ENCODE assay signal across 1 cellular context in the genomic region with DNA sequence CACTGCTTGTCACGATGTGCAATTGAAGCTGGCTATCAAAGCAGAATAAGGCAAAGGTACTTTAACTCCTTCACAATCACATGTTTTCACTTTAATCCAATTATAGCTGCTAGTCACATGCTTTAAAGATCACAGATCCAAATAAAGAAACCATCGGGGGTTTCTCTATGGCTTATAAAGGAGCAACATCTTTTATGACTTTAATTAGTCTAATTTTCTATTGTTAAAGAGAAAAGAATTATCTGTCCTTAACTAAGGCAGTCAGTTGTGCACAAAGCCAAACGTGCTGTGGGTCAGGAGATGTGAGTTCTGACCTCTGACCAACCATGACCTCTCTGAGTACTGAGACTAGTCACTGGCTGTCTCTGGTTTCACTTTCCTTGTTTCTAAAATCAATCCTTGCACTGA.
TF ChIP-seq lines count a peak whose summit lies in the region.

No MANE protein-coding gene starts in this region.

TF ChIP-seq in SK-N-SH treated with all-trans-retinoic acid at 6 μM for 48 hours, 23 proteins besides CTCF, POLR2A, EP300 and RAD21 (continued from another document):
- TF ChIP-seq, protein P1, sequence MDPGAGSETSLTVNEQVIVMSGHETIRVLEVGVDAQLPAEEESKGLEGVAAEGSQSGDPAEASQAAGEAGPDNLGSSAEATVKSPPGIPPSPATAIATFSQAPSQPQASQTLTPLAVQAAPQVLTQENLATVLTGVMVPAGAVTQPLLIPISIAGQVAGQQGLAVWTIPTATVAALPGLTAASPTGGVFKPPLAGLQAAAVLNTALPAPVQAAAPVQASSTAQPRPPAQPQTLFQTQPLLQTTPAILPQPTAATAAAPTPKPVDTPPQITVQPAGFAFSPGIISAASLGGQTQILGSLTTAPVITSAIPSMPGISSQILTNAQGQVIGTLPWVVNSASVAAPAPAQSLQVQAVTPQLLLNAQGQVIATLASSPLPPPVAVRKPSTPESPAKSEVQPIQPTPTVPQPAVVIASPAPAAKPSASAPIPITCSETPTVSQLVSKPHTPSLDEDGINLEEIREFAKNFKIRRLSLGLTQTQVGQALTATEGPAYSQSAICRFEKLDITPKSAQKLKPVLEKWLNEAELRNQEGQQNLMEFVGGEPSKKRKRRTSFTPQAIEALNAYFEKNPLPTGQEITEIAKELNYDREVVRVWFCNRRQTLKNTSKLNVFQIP (CRISPR knock-in tag; IDR thresholded peaks at IDR 0.05; ENCODE audit: borderline replicate concordance, low read depth): no peak
- TF ChIP-seq BACH2 (CRISPR knock-in tag; IDR thresholded peaks at IDR 0.05; ENCODE audit: borderline replicate concordance) (no peak), SNAI2 (CRISPR knock-in tag; IDR thresholded peaks at IDR 0.05) (no peak), RARB (CRISPR knock-in tag; IDR thresholded peaks at IDR 0.05) (no peak), ZFP30 (CRISPR knock-in tag; IDR thresholded peaks at IDR 0.05) (no peak), TOX (CRISPR knock-in tag; IDR thresholded peaks at IDR 0.05; ENCODE audit: borderline replicate concordance) (no peak), PPARA (CRISPR knock-in tag; IDR thresholded peaks at IDR 0.05; ENCODE audit: borderline replicate concordance) (no peak)
- TF ChIP-seq, protein P2, sequence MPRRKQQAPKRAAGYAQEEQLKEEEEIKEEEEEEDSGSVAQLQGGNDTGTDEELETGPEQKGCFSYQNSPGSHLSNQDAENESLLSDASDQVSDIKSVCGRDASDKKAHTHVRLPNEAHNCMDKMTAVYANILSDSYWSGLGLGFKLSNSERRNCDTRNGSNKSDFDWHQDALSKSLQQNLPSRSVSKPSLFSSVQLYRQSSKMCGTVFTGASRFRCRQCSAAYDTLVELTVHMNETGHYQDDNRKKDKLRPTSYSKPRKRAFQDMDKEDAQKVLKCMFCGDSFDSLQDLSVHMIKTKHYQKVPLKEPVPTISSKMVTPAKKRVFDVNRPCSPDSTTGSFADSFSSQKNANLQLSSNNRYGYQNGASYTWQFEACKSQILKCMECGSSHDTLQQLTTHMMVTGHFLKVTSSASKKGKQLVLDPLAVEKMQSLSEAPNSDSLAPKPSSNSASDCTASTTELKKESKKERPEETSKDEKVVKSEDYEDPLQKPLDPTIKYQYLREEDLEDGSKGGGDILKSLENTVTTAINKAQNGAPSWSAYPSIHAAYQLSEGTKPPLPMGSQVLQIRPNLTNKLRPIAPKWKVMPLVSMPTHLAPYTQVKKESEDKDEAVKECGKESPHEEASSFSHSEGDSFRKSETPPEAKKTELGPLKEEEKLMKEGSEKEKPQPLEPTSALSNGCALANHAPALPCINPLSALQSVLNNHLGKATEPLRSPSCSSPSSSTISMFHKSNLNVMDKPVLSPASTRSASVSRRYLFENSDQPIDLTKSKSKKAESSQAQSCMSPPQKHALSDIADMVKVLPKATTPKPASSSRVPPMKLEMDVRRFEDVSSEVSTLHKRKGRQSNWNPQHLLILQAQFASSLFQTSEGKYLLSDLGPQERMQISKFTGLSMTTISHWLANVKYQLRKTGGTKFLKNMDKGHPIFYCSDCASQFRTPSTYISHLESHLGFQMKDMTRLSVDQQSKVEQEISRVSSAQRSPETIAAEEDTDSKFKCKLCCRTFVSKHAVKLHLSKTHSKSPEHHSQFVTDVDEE (CRISPR knock-in tag; IDR thresholded peaks at IDR 0.05): no peak
- TF ChIP-seq, protein P3, sequence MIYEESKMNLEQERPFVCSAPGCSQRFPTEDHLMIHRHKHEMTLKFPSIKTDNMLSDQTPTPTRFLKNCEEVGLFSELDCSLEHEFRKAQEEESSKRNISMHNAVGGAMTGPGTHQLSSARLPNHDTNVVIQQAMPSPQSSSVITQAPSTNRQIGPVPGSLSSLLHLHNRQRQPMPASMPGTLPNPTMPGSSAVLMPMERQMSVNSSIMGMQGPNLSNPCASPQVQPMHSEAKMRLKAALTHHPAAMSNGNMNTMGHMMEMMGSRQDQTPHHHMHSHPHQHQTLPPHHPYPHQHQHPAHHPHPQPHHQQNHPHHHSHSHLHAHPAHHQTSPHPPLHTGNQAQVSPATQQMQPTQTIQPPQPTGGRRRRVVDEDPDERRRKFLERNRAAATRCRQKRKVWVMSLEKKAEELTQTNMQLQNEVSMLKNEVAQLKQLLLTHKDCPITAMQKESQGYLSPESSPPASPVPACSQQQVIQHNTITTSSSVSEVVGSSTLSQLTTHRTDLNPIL (CRISPR knock-in tag; IDR thresholded peaks at IDR 0.05; ENCODE audit: low read depth): no peak
